ENCODE assay signal across 8 cellular contexts in the genomic region with DNA sequence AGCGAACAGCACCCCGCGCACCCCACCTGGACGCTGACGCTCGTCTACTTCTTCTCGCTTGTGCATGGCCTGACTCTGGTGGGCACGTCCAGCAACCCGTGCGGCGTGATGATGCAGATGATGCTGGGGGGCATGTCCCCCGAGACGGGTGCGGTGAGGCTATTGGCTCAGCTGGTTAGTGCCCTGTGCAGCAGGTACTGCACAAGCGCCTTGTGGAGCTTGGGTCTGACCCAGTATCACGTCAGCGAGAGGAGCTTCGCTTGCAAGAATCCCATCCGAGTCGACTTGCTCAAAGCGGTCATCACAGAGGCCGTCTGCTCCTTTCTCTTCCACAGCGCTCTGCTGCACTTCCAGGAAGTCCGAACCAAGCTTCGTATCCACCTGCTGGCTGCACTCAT. TPM values are rescaled to one million over a fixed set of nuclear protein-coding genes. Genes with fewer than 3 reads are reported as not detected.
A peak's percentile ranks its signal among the peaks of the same experiment; 100 is the strongest.
DNase-seq lines count a peak whose midpoint lies in the region; ATAC-seq and TF ChIP-seq lines count a peak whose summit lies in the region.

No MANE protein-coding gene starts in this region.

- TF ChIP-seq POLR2A in ovary (IDR thresholded peaks at IDR 0.05) = no peak

- peaks cover 17% of the 10 kb centered on the region for H3K4me1 Mint-ChIP-seq in activated naive CD8-positive, alpha-beta T cell treated with anti-CD3 and anti-CD28 coated beads, Interleukin-2, amount 50 U/mL, for 24 hours

- peaks cover 12 to 19% (median 17%) of the 10 kb centered on the region in 10 experiments; a peak in 19 of 20 replicates for H3K4me1 ChIP-seq in BLaER1 treated with 17β-estradiol and CSF1 and Interleukin-3, amounts not matched to agents 10 nM and 100 nM
- H3K4me1 ChIP-seq in ovary (ENCODE audit: insufficient read depth) = peaks cover 9% of the 10 kb centered on the region

- peak overlapping the region; percentile 91 to 98 (median 95) for H3K4me2 ChIP-seq in BLaER1 treated with 17β-estradiol and CSF1 and Interleukin-3, amounts not matched to agents 10 nM and 100 nM

- intact Hi-C loops in left cardiac atrium (cut with DNase I) (no loop called here), ovary (cut with DNase I) (loop anchor here in 1 of 4 donors (10.0 kb wide), 1 partner anchor 115 kb away; the partner anchor contains the start of gene PAK1)

- H3K9me3 ChIP-seq in BLaER1 treated with 17β-estradiol and CSF1 and Interleukin-3, amounts not matched to agents 10 nM and 100 nM (replicated peaks in 1 of 11) = no peaks in the 10 kb centered on the region
- H3K9me3 ChIP-seq in ovary = no peaks in the 10 kb centered on the region

- peaks cover 0 to 12% (median 9%) of the 10 kb centered on the region in 11 experiments; a peak in 13 of 22 replicates for H3K27me3 ChIP-seq in BLaER1 treated with 17β-estradiol and CSF1 and Interleukin-3, amounts not matched to agents 10 nM and 100 nM
- no peaks in the 10 kb centered on the region for H3K27me3 ChIP-seq in ovary

- no peak overlapping the region for H3K27ac Mint-ChIP-seq in activated naive CD8-positive, alpha-beta T cell treated with anti-CD3 and anti-CD28 coated beads, Interleukin-2, amount 50 U/mL, for 24 hours

- TF ChIP-seq CTCF in ovary (IDR thresholded peaks at IDR 0.05) = no peak

- H3K9me3 Mint-ChIP-seq in activated naive CD8-positive, alpha-beta T cell treated with anti-CD3 and anti-CD28 coated beads, Interleukin-2, amount 50 U/mL, for 24 hours = no peaks in the 10 kb centered on the region

- no peaks in the 10 kb centered on the region for H3K36me3 Mint-ChIP-seq in activated naive CD8-positive, alpha-beta T cell treated with anti-CD3 and anti-CD28 coated beads, Interleukin-2, amount 50 U/mL, for 24 hours (ENCODE audit: low read depth)

- 0 to 2% (median 0%) methylated on average over 11 to 25 of the region's 25 CpGs for WGBS in ovary, 3 donors

- H3K27me3 Mint-ChIP-seq in activated naive CD8-positive, alpha-beta T cell treated with anti-CD3 and anti-CD28 coated beads, Interleukin-2, amount 50 U/mL, for 24 hours = peaks cover 9% of the 10 kb centered on the region

- H3K36me3 ChIP-seq in BLaER1 treated with 17β-estradiol and CSF1 and Interleukin-3, amounts not matched to agents 10 nM and 100 nM = 0 out of 22 replicates have a peak, but pooled peaks cover 0 to 6% (median 0%) of the 10 kb centered on the region in 11 experiments
- no peaks in the 10 kb centered on the region for H3K36me3 ChIP-seq in ovary

- H4K20me1 ChIP-seq in BLaER1 treated with 17β-estradiol and CSF1 and Interleukin-3, amounts not matched to agents 10 nM and 100 nM = peaks cover 0 to 9% (median 0%) of the 10 kb centered on the region in 11 experiments; a peak in 3 of 22 replicates

- H3K4me3 Mint-ChIP-seq in activated naive CD8-positive, alpha-beta T cell treated with anti-CD3 and anti-CD28 coated beads, Interleukin-2, amount 50 U/mL, for 24 hours = peak overlapping the region; percentile 79

- peak overlapping the region; percentile 59 to 79 (median 72); a peak in 19 of 22 replicates for H3K9ac ChIP-seq in BLaER1 treated with 17β-estradiol and CSF1 and Interleukin-3, amounts not matched to agents 10 nM and 100 nM

- no peak for TF ChIP-seq EP300 in ovary (IDR thresholded peaks at IDR 0.05)

- ATAC-seq in GM19395 (IDR thresholded peaks at IDR 0.05; ENCODE audit: unreplicated experiment) (peak; percentile 17), left cardiac atrium (peak; percentile 25 to 42), GM19463 (IDR thresholded peaks at IDR 0.05; ENCODE audit: unreplicated experiment) (no peak)
- peak; percentile 40 for ATAC-seq in activated naive CD8-positive, alpha-beta T cell treated with anti-CD3 and anti-CD28 coated beads, Interleukin-2, amount 50 U/mL, for 24 hours

- peak overlapping the region; percentile 52 to 73 (median 66) for H3K4me3 ChIP-seq in BLaER1 treated with 17β-estradiol and CSF1 and Interleukin-3, amounts not matched to agents 10 nM and 100 nM
- peak overlapping the region; percentile 47 for H3K4me3 ChIP-seq in ovary

- H3K27ac ChIP-seq in BLaER1 treated with 17β-estradiol and CSF1 and Interleukin-3, amounts not matched to agents 10 nM and 100 nM = no peak overlapping the region
- H3K27ac ChIP-seq in ovary = peak overlapping the region in 1 of 2 donors; percentile 90

- peak; percentile 72 for DNase-seq in NCI-H1092 treated with DMSO at 0.1 percent for 48 hours (lab: John Stamatoyannopoulos, UW)
- DNase-seq in activated naive CD8-positive, alpha-beta T cell treated with anti-CD3 and anti-CD28 coated beads, Interleukin-2, amount 50 U/mL, for 24 hours = no peak
- DNase-seq in left cardiac atrium = no peak
- peak; percentile 66 to 73 (median 70) for DNase-seq in ovary
- DNase-seq in amniotic stem cell (lab: John Stamatoyannopoulos, UW) = no peak

RNA-seq across cellular contexts. Expression of gene AQP11, which starts 0.4 kb away (rescaled TPM):
- total RNA-seq in left cardiac atrium = under 1 TPM; 0.73 to 0.94 TPM
- 10 to 100 TPM in 4 of 7 donors, 1 to 10 TPM in 3; 4.9 to 14.2 (median 10.3) TPM for total RNA-seq in ovary
- 10 to 100 TPM in 1 of 2 donors, 1 to 10 TPM in 1; 7.7 to 19.1 TPM for polyA plus RNA-seq in ovary

RNA-seq across cellular contexts. Expression of gene CLNS1A, which starts 47.4 kb away (rescaled TPM):
- total RNA-seq in left cardiac atrium (10 to 100 TPM; 58.6 to 64.5 TPM), ovary (100 to 1,000 TPM; 117 to 147 (median 130) TPM)
- 100 to 1,000 TPM; 121 to 155 TPM for polyA plus RNA-seq in ovary

Comparison
In these comparisons a context has a peak if more than half of its experiments do, and no peak if none do; other contexts are left out.
1. DNase-seq: peak in NCI-H1092 treated with DMSO at 0.1 percent for 48 hours (single experiment) and ovary (5 of 5); none in activated naive CD8-positive, alpha-beta T cell treated with anti-CD3 and anti-CD28 coated beads, Interleukin-2, amount 50 U/mL, for 24 hours (single experiment), left cardiac atrium (single experiment) and amniotic stem cell (single experiment).